Comparison of ENCODE assay signal across 20 cellular contexts in the genomic region with DNA sequence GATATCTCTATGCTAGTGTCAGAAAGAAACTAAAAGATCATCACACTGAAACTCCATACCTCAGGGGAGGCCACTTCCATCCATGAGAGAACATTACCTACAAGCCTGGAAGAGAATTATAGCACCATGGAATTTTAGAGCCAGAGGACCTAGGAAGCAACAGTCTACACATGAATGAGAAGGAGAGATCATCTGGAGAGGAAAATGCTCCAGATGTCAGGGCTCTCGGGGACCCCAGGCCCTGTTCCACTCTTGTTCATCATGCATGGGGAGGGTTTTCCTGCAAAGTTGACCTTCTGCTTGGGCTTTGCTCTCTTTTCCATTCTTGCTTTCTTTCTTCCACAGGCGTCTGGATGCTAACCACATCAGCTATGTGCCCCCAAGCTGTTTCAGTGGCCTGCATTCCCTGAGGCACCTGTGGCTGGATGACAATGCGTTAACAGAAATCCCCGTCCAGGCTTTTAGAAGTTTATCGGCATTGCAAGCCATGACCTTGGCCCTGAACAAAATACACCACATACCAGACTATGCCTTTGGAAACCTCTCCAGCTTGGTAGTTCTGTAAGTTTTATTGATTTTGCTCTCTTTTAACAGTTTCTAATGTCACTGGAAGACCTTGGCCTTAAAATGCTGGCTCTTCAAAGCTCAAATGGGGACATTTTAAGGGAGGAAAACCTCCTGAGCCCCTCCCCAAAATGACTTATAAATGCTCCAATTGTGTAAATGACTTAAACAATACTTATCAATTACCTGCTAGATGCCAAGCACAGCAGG.
"Had no signal": no experiment of that assay in that cellular context is flagged by ENCODE, and none has a peak within 500 bp of the region (broad histone marks: within the 10 kb centered on the region; RNA-seq: fewer than 3 reads in every experiment).

No MANE protein-coding gene starts in this region.

- H3K4me1 Mint-ChIP-seq: activated naive CD4-positive, alpha-beta T cell treated with anti-CD3 and anti-CD28 coated beads, Interleukin-2, amount 50 U/mL, for 24 hours had no signal

- H3K36me3 Mint-ChIP-seq: activated naive CD4-positive, alpha-beta T cell treated with anti-CD3 and anti-CD28 coated beads, Interleukin-2, amount 50 U/mL, for 24 hours; naive thymus-derived CD4-positive, alpha-beta T cell had no signal

- H3K4me1 ChIP-seq: ascending aorta, left ventricle myocardium inferior, parathyroid adenoma, thyroid gland had no signal

- H3K27ac ChIP-seq: ascending aorta, left ventricle myocardium inferior, parathyroid adenoma, thyroid gland had no signal

- H3K27me3 ChIP-seq: ascending aorta, thyroid gland had no signal

- H3K27me3 Mint-ChIP-seq: activated CD4-positive, alpha-beta T cell treated with anti-CD3 and anti-CD28 coated beads for 36 hours had no signal

- H3K4me3 Mint-ChIP-seq: activated CD4-positive, alpha-beta T cell treated with anti-CD3 and anti-CD28 coated beads for 36 hours; activated naive CD4-positive, alpha-beta T cell treated with anti-CD3 and anti-CD28 coated beads, Interleukin-2, amount 50 U/mL, for 24 hours; naive thymus-derived CD4-positive, alpha-beta T cell; T-helper 1 cell treated with Interleukin-12 subunit alpha and Interleukin-12 subunit beta and Interleukin-4 antibody, amounts not matched to agents 30 μg/mL and 1 μg/mL, for 36 hours had no signal

- H3K9me3 ChIP-seq: ascending aorta, left ventricle myocardium inferior, thyroid gland had no signal

- H3K27ac Mint-ChIP-seq: activated CD4-positive, alpha-beta T cell treated with anti-CD3 and anti-CD28 coated beads for 36 hours; activated naive CD4-positive, alpha-beta T cell treated with anti-CD3 and anti-CD28 coated beads, Interleukin-2, amount 50 U/mL, for 24 hours; naive thymus-derived CD4-positive, alpha-beta T cell; T-helper 1 cell treated with Interleukin-12 subunit alpha and Interleukin-12 subunit beta and Interleukin-4 antibody, amounts not matched to agents 30 μg/mL and 1 μg/mL, for 36 hours had no signal

- H3K9ac ChIP-seq: parathyroid adenoma had no signal

- H3K36me3 ChIP-seq: ascending aorta, left ventricle myocardium inferior, thyroid gland had no signal

- H2AFZ ChIP-seq: parathyroid adenoma had no signal

- H3K4me3 ChIP-seq: ascending aorta, left ventricle myocardium inferior, thyroid gland had no signal

- ATAC-seq: activated CD4-positive, alpha-beta T cell treated with anti-CD3 and anti-CD28 coated beads for 36 hours; esophagus mucosa; naive thymus-derived CD4-positive, alpha-beta T cell had no signal

- H3K9me3 Mint-ChIP-seq: activated naive CD4-positive, alpha-beta T cell treated with anti-CD3 and anti-CD28 coated beads, Interleukin-2, amount 50 U/mL, for 24 hours; T-helper 1 cell treated with Interleukin-12 subunit alpha and Interleukin-12 subunit beta and Interleukin-4 antibody, amounts not matched to agents 30 μg/mL and 1 μg/mL, for 36 hours had no signal

- H3K79me2 ChIP-seq: parathyroid adenoma had no signal

- DNase-seq: activated CD4-positive, alpha-beta T cell treated with anti-CD3 and anti-CD28 coated beads for 36 hours; activated CD4-positive, alpha-beta T cell treated with anti-CD3 and anti-CD28 coated beads, Interleukin-2, amount 50 U/mL, for 48 hours; activated gamma-delta T cell; cerebellar nuclear complex; effector CD8-positive, alpha-beta T cell; hippocampal formation; left ventricle myocardium inferior; naive thymus-derived CD4-positive, alpha-beta T cell; stimulated activated CD4-positive, alpha-beta T cell treated with anti-CD3 and anti-CD28 coated beads, Interleukin-12 subunit alpha, Interleukin-12 subunit beta, amount 100 ng/mL, for 4 hours; stimulated activated CD4-positive, alpha-beta T cell treated with anti-CD3 and anti-CD28 coated beads, Interleukin-1b, Interleukin-23, amount 100 ng/mL, for 48 hours; stimulated activated CD8-positive, alpha-beta memory T cell treated with anti-CD3 and anti-CD28 coated beads, Interleukin-4, amount 100 ng/mL, for 48 hours; stimulated activated naive CD4-positive, alpha-beta T cell; thyroid gland had no signal

- FAIRE-seq: bronchial epithelial cell, keratinocyte had no signal
